8 cellular contexts compared by ENCODE assay signal in the genomic region with DNA sequence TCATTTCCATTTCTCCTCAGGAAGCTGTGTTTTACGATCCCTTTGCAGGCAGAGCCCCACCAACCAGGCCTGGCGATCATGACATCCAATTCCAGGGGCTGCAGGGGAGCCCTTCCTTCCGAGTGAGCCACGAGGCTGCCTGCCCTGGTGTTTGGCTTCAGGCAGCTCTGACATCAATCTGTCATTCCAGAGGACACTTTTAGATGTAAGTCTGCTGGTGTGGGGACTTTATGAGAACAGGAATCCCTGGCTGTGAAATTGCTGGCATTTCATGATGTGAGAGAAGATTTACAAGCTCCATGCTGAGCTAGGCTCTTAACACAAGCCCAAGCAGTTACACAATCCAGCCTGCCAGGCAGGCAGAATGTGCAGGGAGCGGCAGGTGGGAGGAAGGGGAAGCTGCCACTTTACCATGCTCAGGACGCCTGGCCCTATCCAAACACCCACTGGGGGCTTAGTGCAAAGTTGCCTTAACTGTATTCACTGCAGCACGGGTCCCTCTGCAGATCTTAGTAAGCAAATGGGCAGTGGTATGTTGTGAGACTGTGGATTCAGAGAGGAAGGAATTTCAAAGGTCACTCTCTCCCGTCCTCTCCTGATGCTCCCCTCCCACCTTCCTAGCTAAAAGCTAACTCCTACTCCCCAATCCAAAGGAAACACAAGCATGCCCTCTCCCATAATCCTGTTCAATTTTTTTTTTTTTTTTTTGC. TPM values are rescaled to one million over a fixed set of nuclear protein-coding genes. Genes with fewer than 3 reads are reported as not detected.
DNase-seq lines count a peak whose midpoint lies in the region; ATAC-seq and TF ChIP-seq lines count a peak whose summit lies in the region.

No MANE protein-coding gene starts in this region.

- DNase-seq in Right ventricle myocardium inferior (ENCODE audit: missing footprints) (no peak), cardiac septum (ENCODE audit: low spot score) (no peak), WTC11 (ENCODE audit: low spot score) (no peak), left kidney (ENCODE audit: low read depth, low spot score) (peak; percentile 94), ureter (ENCODE audit: low spot score) (peak; percentile 75), GM20000 (ENCODE audit: low spot score) (no peak)
- no peak for DNase-seq in CD4-positive, alpha-beta T cell

- no peak overlapping the region for H3K4me3 Mint-ChIP-seq in WTC11
- no peak overlapping the region for H3K4me3 Mint-ChIP-seq in CD4-positive, alpha-beta T cell

- no peaks in the 10 kb centered on the region for H3K27me3 ChIP-seq in CD4-positive, alpha-beta T cell (ENCODE audit: control insufficient read depth, insufficient read depth, low read length)

- CTCF ChIA-PET in WTC11 (lab: Charles Lee): interaction anchor here (0.7 to 3.3 kb wide), 15 partner anchors 11 to 221 kb away, joined by 3 to 22 read pairs (median 5); no protein-coding TSS in a partner anchor
- CTCF ChIA-PET in CD4-positive, alpha-beta T cell (lab: Charles Lee): no interaction called here

- H3K27me3 Mint-ChIP-seq in WTC11 (ENCODE audit: low read depth): no peaks in the 10 kb centered on the region; the same call in 1 of the 2 replicates
- H3K27me3 Mint-ChIP-seq in CD4-positive, alpha-beta T cell: no peaks in the 10 kb centered on the region

- peak overlapping the region; percentile 4 for H3K27ac Mint-ChIP-seq in WTC11
- no peak overlapping the region for H3K27ac Mint-ChIP-seq in CD4-positive, alpha-beta T cell

- H3K27ac ChIP-seq in CD4-positive, alpha-beta T cell (ENCODE audit: low read depth, low read length): no peak overlapping the region

- intact Hi-C loops in Right ventricle myocardium inferior (cut with DNase I): no loop called here
- intact Hi-C loops in cardiac septum (cut with DNase I): no loop called here
- intact Hi-C loops in CD4-positive, alpha-beta T cell (cut with DNase I, micrococcal nuclease): loop anchor here in 1 of 2 experiments (5.0 kb wide), 1 partner anchor 1125 kb away; no protein-coding TSS in a partner anchor

- 0 out of 2 replicates have a peak, but pooled peaks cover 4% of the 10 kb centered on the region for H3K36me3 Mint-ChIP-seq in WTC11
- no peaks in the 10 kb centered on the region for H3K36me3 Mint-ChIP-seq in CD4-positive, alpha-beta T cell (ENCODE audit: low read depth)

- H3K4me1 Mint-ChIP-seq in WTC11: peaks cover 26% of the 10 kb centered on the region
- no peaks in the 10 kb centered on the region for H3K4me1 Mint-ChIP-seq in CD4-positive, alpha-beta T cell (ENCODE audit: low read depth)

- peak; percentile 55 for ATAC-seq in Right ventricle myocardium inferior
- peak; percentile 78 for ATAC-seq in WTC11
- ATAC-seq in CD4-positive, alpha-beta T cell (ENCODE audit: poor library complexity): no peak
- ATAC-seq in GM21529 (IDR thresholded peaks at IDR 0.05; ENCODE audit: unreplicated experiment): no peak

- H3K9me3 ChIP-seq in CD4-positive, alpha-beta T cell (ENCODE audit: control insufficient read depth, low read length): no peaks in the 10 kb centered on the region

- H3K9me3 Mint-ChIP-seq in WTC11: peaks cover 11% of the 10 kb centered on the region
- no peaks in the 10 kb centered on the region for H3K9me3 Mint-ChIP-seq in CD4-positive, alpha-beta T cell

- POLR2A ChIA-PET in WTC11 (lab: Charles Lee): no interaction called here
- POLR2A ChIA-PET in CD4-positive, alpha-beta T cell (lab: Charles Lee): no interaction called here

- TF ChIP-seq CTCF in WTC11 (IDR thresholded peaks at IDR 0.05): no peak
- no peak for TF ChIP-seq CTCF in GM20000 (IDR thresholded peaks at IDR 0.05; ENCODE audit: extremely low read depth, missing control alignments)
- TF ChIP-seq CTCF in CD4-positive, alpha-beta T cell (IDR thresholded peaks at IDR 0.05): no peak

TF ChIP-seq in WTC11, 78 proteins besides CTCF, POLR2A, EP300 and RAD21:
- TF ChIP-seq RORB (CRISPR knock-in tag; IDR thresholded peaks at IDR 0.05) (no peak), FOXP1 (CRISPR knock-in tag; IDR thresholded peaks at IDR 0.05; ENCODE audit: borderline replicate concordance) (no peak), NR2C2 (CRISPR knock-in tag; IDR thresholded peaks at IDR 0.05) (no peak), NFATC4 (CRISPR knock-in tag; IDR thresholded peaks at IDR 0.05) (no peak), ELF4 (CRISPR knock-in tag; IDR thresholded peaks at IDR 0.05; ENCODE audit: low read depth) (no peak), IRF1 (CRISPR knock-in tag; IDR thresholded peaks at IDR 0.05) (no peak), NFE2L1 (CRISPR knock-in tag; IDR thresholded peaks at IDR 0.05) (no peak), IRF2 (CRISPR knock-in tag; IDR thresholded peaks at IDR 0.05; ENCODE audit: borderline replicate concordance, low read depth) (no peak)
- TF ChIP-seq, protein P1, sequence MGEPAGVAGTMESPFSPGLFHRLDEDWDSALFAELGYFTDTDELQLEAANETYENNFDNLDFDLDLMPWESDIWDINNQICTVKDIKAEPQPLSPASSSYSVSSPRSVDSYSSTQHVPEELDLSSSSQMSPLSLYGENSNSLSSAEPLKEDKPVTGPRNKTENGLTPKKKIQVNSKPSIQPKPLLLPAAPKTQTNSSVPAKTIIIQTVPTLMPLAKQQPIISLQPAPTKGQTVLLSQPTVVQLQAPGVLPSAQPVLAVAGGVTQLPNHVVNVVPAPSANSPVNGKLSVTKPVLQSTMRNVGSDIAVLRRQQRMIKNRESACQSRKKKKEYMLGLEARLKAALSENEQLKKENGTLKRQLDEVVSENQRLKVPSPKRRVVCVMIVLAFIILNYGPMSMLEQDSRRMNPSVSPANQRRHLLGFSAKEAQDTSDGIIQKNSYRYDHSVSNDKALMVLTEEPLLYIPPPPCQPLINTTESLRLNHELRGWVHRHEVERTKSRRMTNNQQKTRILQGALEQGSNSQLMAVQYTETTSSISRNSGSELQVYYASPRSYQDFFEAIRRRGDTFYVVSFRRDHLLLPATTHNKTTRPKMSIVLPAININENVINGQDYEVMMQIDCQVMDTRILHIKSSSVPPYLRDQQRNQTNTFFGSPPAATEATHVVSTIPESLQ (CRISPR knock-in tag; IDR thresholded peaks at IDR 0.05): no peak
- TF ChIP-seq, protein P2, sequence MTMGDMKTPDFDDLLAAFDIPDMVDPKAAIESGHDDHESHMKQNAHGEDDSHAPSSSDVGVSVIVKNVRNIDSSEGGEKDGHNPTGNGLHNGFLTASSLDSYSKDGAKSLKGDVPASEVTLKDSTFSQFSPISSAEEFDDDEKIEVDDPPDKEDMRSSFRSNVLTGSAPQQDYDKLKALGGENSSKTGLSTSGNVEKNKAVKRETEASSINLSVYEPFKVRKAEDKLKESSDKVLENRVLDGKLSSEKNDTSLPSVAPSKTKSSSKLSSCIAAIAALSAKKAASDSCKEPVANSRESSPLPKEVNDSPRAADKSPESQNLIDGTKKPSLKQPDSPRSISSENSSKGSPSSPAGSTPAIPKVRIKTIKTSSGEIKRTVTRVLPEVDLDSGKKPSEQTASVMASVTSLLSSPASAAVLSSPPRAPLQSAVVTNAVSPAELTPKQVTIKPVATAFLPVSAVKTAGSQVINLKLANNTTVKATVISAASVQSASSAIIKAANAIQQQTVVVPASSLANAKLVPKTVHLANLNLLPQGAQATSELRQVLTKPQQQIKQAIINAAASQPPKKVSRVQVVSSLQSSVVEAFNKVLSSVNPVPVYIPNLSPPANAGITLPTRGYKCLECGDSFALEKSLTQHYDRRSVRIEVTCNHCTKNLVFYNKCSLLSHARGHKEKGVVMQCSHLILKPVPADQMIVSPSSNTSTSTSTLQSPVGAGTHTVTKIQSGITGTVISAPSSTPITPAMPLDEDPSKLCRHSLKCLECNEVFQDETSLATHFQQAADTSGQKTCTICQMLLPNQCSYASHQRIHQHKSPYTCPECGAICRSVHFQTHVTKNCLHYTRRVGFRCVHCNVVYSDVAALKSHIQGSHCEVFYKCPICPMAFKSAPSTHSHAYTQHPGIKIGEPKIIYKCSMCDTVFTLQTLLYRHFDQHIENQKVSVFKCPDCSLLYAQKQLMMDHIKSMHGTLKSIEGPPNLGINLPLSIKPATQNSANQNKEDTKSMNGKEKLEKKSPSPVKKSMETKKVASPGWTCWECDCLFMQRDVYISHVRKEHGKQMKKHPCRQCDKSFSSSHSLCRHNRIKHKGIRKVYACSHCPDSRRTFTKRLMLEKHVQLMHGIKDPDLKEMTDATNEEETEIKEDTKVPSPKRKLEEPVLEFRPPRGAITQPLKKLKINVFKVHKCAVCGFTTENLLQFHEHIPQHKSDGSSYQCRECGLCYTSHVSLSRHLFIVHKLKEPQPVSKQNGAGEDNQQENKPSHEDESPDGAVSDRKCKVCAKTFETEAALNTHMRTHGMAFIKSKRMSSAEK (CRISPR knock-in tag; IDR thresholded peaks at IDR 0.05; ENCODE audit: borderline replicate concordance): no peak

RNA-seq across cellular contexts. Expression of gene MICAL2, which starts 43.4 kb away (rescaled TPM):
- 42.0 TPM for total RNA-seq in Right ventricle myocardium inferior
- total RNA-seq in cardiac septum: 98.7 TPM
- 2.2 to 3.1 TPM (median 2.6 TPM) in 3 replicates for total RNA-seq in WTC11 (2021)
- total RNA-seq in ureter: 215 TPM
- 10 to 100 TPM; 12.8 to 14.1 TPM for total RNA-seq in CD4-positive, alpha-beta T cell

RNA-seq across cellular contexts. Expression of gene DKK3, which starts 58.5 kb away (rescaled TPM):
- 515 TPM for total RNA-seq in Right ventricle myocardium inferior
- 980 TPM for total RNA-seq in cardiac septum
- 17.6 to 21.3 TPM (median 20.6 TPM) in 3 replicates for total RNA-seq in WTC11 (2021)
- 74.6 TPM for total RNA-seq in ureter
- total RNA-seq in CD4-positive, alpha-beta T cell: under 1 TPM; 0.61 to 0.71 TPM

Comparison
In these comparisons a context has a peak if more than half of its experiments do, and no peak if none do; other contexts are left out.
1. ATAC-seq: peak in Right ventricle myocardium inferior (single experiment) and WTC11 (single experiment); none in CD4-positive, alpha-beta T cell (single experiment) and GM21529 (single experiment).
2. DNase-seq: peak in left kidney (single experiment) and ureter (single experiment); none in Right ventricle myocardium inferior (single experiment), cardiac septum (single experiment), WTC11 (single experiment), GM20000 (single experiment) and CD4-positive, alpha-beta T cell (0 of 10).
3. RNA of gene DKK3, which starts 58.5 kb away (total RNA-seq): 980 TPM in cardiac septum (single experiment), 515 TPM in Right ventricle myocardium inferior (single experiment), 74.6 TPM in ureter (single experiment) and 17.6 to 21.3 TPM in WTC11; 0.61 to 0.71 TPM in CD4-positive, alpha-beta T cell; every median in the first group is over 10 times any median in the second.